Comparison of ENCODE assay signal across 16 cellular contexts in genomic region chr17:59752446-59752845, GRCh38. TPM values are rescaled to one million over a fixed set of nuclear protein-coding genes. Genes with fewer than 3 reads are reported as not detected.
DNase-seq lines count a peak whose midpoint lies in the region; ATAC-seq, FAIRE-seq and TF ChIP-seq lines count a peak whose summit lies in the region.
"Had no signal": no experiment of that assay in that cellular context is flagged by ENCODE, and none has a peak within 500 bp of the region (broad histone marks: within the 10 kb centered on the region; RNA-seq: fewer than 3 reads in every experiment).

No MANE protein-coding gene starts in this region.

- H3K36me3 Mint-ChIP-seq in natural killer cell treated with Interleukin-12 subunit alpha and Interleukin-12 subunit beta and Interleukin-15 and Interleukin-18, amount 100 ng/mL, for 72 hours: peaks cover 4% of the 10 kb centered on the region
- H3K36me3 Mint-ChIP-seq in natural killer cell (no peaks in the 10 kb centered on the region), T-cell (peaks cover 4% of the 10 kb centered on the region)
- H3K36me3 Mint-ChIP-seq in dendritic cell treated with granulocyte-macrophage colony-stimulating factor and Interleukin-4, amounts not matched to agents 40 ng/mL and 50 ng/mL, for 4 days (ENCODE audit: low read depth): peaks cover 13% of the 10 kb centered on the region

- DNase-seq in natural killer cell treated with Interleukin-12 subunit alpha and Interleukin-12 subunit beta and Interleukin-15 and Interleukin-18, amount 100 ng/mL, for 72 hours (ENCODE audit: low spot score): no peak
- DNase-seq in natural killer cell (no peak), T-cell (no peak), pancreas (no peak), HUDEP-2 (lab: John Stamatoyannopoulos, UW; ENCODE audit: unreplicated experiment in 76 of 76) (no peak), A673 (ENCODE audit: low spot score) (no peak)
- DNase-seq: activated CD4-positive, CD25-positive, alpha-beta regulatory T cell; activated effector memory CD4-positive, alpha-beta T cell treated with anti-CD3 and anti-CD28 coated beads, Interleukin-2, amount 50 U/mL, for 16 hours; C1 segment of cervical spinal cord; esophagus squamous epithelium; NCI-H1417 treated with DMSO at 0.1 percent for 48 hours; NCI-H526 treated with DMSO at 0.1 percent for 48 hours; SIG-M5 had no signal

- no peaks in the 10 kb centered on the region for H3K36me3 ChIP-seq in pancreas
- H3K36me3 ChIP-seq in A673 (ENCODE audit: insufficient read depth, low read length, poor library complexity, severe bottlenecking): no peaks in the 10 kb centered on the region

- POLR2A ChIA-PET in T-cell (lab: Charles Lee): interaction anchor here (0.5 to 1.8 kb wide), 4 partner anchors 85 to 140 kb away, joined by 3 to 10 read pairs (median 5); partner anchors contain the start of genes RPS6KB1 (in 1 of the 2) and TUBD1 (in 1 of the 2)
- POLR2A ChIA-PET in A673 (lab: Charles Lee; ENCODE audit: low non-redundant PET): interaction anchor here (0.6 to 0.7 kb wide), 2 partner anchors 95 to 107 kb away, joined by 4 to 6 read pairs; no protein-coding TSS in a partner anchor

- CTCF ChIA-PET in T-cell (lab: Charles Lee): interaction anchor here (0.7 to 4.1 kb wide), 14 partner anchors 10 to 285 kb away, joined by 3 to 37 read pairs (median 4); partner anchors contain the start of genes PTRH2 (in 1 of the 2) and VMP1 (in 1 of the 2)
- CTCF ChIA-PET in A673 (lab: Charles Lee): interaction anchor here (0.6 to 2.9 kb wide), 3 partner anchors 69 to 187 kb away, joined by 6 to 24 read pairs (median 13); no protein-coding TSS in a partner anchor

- H3K4me1 ChIP-seq in pancreas (peaks cover 4 to 41% (median 22%) of the 10 kb centered on the region in 3 donors), A673 (ENCODE audit: insufficient read depth, low read length, poor library complexity, severe bottlenecking) (peaks cover 26% of the 10 kb centered on the region)
- H3K4me1 ChIP-seq: parathyroid adenoma had no signal

- no peak for FAIRE-seq in pancreas (lab: Jason Lieb, UNC)

- peak overlapping the region; percentile 85 for H3K4me3 Mint-ChIP-seq in natural killer cell treated with Interleukin-12 subunit alpha and Interleukin-12 subunit beta and Interleukin-15 and Interleukin-18, amount 100 ng/mL, for 72 hours
- H3K4me3 Mint-ChIP-seq in natural killer cell (no peak overlapping the region), T-cell (no peak overlapping the region)
- H3K4me3 Mint-ChIP-seq in dendritic cell treated with granulocyte-macrophage colony-stimulating factor and Interleukin-4, amounts not matched to agents 40 ng/mL and 50 ng/mL, for 4 days: peak overlapping the region; percentile 13

- no peaks in the 10 kb centered on the region for H3K27me3 Mint-ChIP-seq in natural killer cell treated with Interleukin-12 subunit alpha and Interleukin-12 subunit beta and Interleukin-15 and Interleukin-18, amount 100 ng/mL, for 72 hours
- H3K27me3 Mint-ChIP-seq in natural killer cell (ENCODE audit: low read depth in 2 of 2) (no peaks in the 10 kb centered on the region), T-cell (no peaks in the 10 kb centered on the region)
- no peaks in the 10 kb centered on the region for H3K27me3 Mint-ChIP-seq in dendritic cell treated with granulocyte-macrophage colony-stimulating factor and Interleukin-4, amounts not matched to agents 40 ng/mL and 50 ng/mL, for 4 days

- ATAC-seq in natural killer cell treated with Interleukin-12 subunit alpha and Interleukin-12 subunit beta and Interleukin-15 and Interleukin-18, amount 100 ng/mL, for 72 hours: no peak
- ATAC-seq in natural killer cell (no peak), T-cell (replicated peaks in 1 of 4) (no peak), pancreas (no peak), GM19035 (IDR thresholded peaks at IDR 0.05; ENCODE audit: unreplicated experiment) (no peak)

- peaks cover 37 to 45% of the 10 kb centered on the region in 2 donors for H3K4me1 Mint-ChIP-seq in natural killer cell treated with Interleukin-12 subunit alpha and Interleukin-12 subunit beta and Interleukin-15 and Interleukin-18, amount 100 ng/mL, for 72 hours (ENCODE audit: low read depth in 2 of 2)
- H3K4me1 Mint-ChIP-seq in natural killer cell: peaks cover 0 to 3% of the 10 kb centered on the region in 2 donors
- H3K4me1 Mint-ChIP-seq in T-cell: peaks cover 18 to 42% (median 40%) of the 10 kb centered on the region in 3 donors
- peaks cover 37% of the 10 kb centered on the region for H3K4me1 Mint-ChIP-seq in dendritic cell treated with granulocyte-macrophage colony-stimulating factor and Interleukin-4, amounts not matched to agents 40 ng/mL and 50 ng/mL, for 4 days (ENCODE audit: low read depth)

- H3K27me3 ChIP-seq in pancreas: no peaks in the 10 kb centered on the region
- no peaks in the 10 kb centered on the region for H3K27me3 ChIP-seq in A673 (replicated peaks; ENCODE audit: insufficient read depth, low read depth, low read length, poor library complexity)
- H3K27me3 ChIP-seq: esophagus squamous epithelium had no signal

- no peaks in the 10 kb centered on the region for H3K9me3 Mint-ChIP-seq in natural killer cell treated with Interleukin-12 subunit alpha and Interleukin-12 subunit beta and Interleukin-15 and Interleukin-18, amount 100 ng/mL, for 72 hours
- H3K9me3 Mint-ChIP-seq in natural killer cell (no peaks in the 10 kb centered on the region), T-cell (no peaks in the 10 kb centered on the region)
- H3K9me3 Mint-ChIP-seq in dendritic cell treated with granulocyte-macrophage colony-stimulating factor and Interleukin-4, amounts not matched to agents 40 ng/mL and 50 ng/mL, for 4 days: no peaks in the 10 kb centered on the region

- no peaks in the 10 kb centered on the region for H3K9me3 ChIP-seq in pancreas
- H3K9me3 ChIP-seq in A673 (ENCODE audit: low read depth, low read length, poor library complexity, severe bottlenecking): no peaks in the 10 kb centered on the region
- H3K9me3 ChIP-seq: esophagus squamous epithelium had no signal

- H3K27ac ChIP-seq in pancreas: no peak overlapping the region
- no peak overlapping the region for H3K27ac ChIP-seq in A673 (ENCODE audit: low read depth, low read length, poor library complexity, severe bottlenecking)
- H3K27ac ChIP-seq: parathyroid adenoma had no signal

- H3K27ac Mint-ChIP-seq in natural killer cell treated with Interleukin-12 subunit alpha and Interleukin-12 subunit beta and Interleukin-15 and Interleukin-18, amount 100 ng/mL, for 72 hours: peak overlapping the region; percentile 98
- H3K27ac Mint-ChIP-seq in natural killer cell (no peak overlapping the region), T-cell (peak overlapping the region; percentile 69 to 75)
- H3K27ac Mint-ChIP-seq in dendritic cell treated with granulocyte-macrophage colony-stimulating factor and Interleukin-4, amounts not matched to agents 40 ng/mL and 50 ng/mL, for 4 days: peak overlapping the region; percentile 83

- TF ChIP-seq CTCF in natural killer cell (IDR thresholded peaks at IDR 0.05): no peak
- no peak for TF ChIP-seq CTCF in pancreas (IDR thresholded peaks at IDR 0.05)
- TF ChIP-seq CTCF in A673 (conservative IDR thresholded peaks at IDR 0.05; ENCODE audit: low read depth, low read length): no peak

- H3K4me3 ChIP-seq in pancreas (no peak overlapping the region), A673 (ENCODE audit: low read depth, low read length, poor library complexity, severe bottlenecking) (no peak overlapping the region)
- H3K4me3 ChIP-seq: esophagus squamous epithelium had no signal

- no TSS peak for BruUV-seq in A673 (replicated peaks; lab: Mats Ljungman, UMichigan)

- intact Hi-C loops in natural killer cell (cut with micrococcal nuclease) (loop anchor here (5.0 kb wide), 2 partner anchors 85 to 285 kb away; no protein-coding TSS in a partner anchor), pancreas (cut with DNase I) (loop anchor here in 1 of 3 donors (5.0 kb wide), 1 partner anchor 110 kb away; no protein-coding TSS in a partner anchor), A673 (cut with micrococcal nuclease; ENCODE audit: unreplicated experiment) (loop anchor here (2.0 kb wide), 1 partner anchor 106 kb away; no protein-coding TSS in a partner anchor)
- intact Hi-C loops in dendritic cell treated with granulocyte-macrophage colony-stimulating factor and Interleukin-4, amounts not matched to agents 40 ng/mL and 50 ng/mL, for 4 days (cut with micrococcal nuclease): loop anchor here (2.0 to 5.0 kb wide), 2 partner anchors 35 to 94 kb away; no protein-coding TSS in a partner anchor

RNA-seq across cellular contexts. Expression of gene VMP1, which starts 45.0 kb away (rescaled TPM):
- total RNA-seq in natural killer cell treated with Interleukin-12 subunit alpha and Interleukin-12 subunit beta and Interleukin-15 and Interleukin-18, amount 100 ng/mL, for 72 hours: 100 to 1,000 TPM; 225 to 292 TPM
- total RNA-seq in natural killer cell (100 to 1,000 TPM; 136 to 175 (median 162) TPM), T-cell (100 to 1,000 TPM in 2 of 5 donors, 10 to 100 TPM in 3; 93.7 to 104 (median 97.6) TPM), pancreas (100 to 1,000 TPM in 2 of 6 donors, 10 to 100 TPM in 4; 55.5 to 177 (median 92.5) TPM), A673 (2021) (107 and 110 TPM in 2 replicates)
- 10 to 100 TPM; 70.4 to 92.6 TPM for polyA plus RNA-seq in pancreas

RNA-seq across cellular contexts. Expression of gene PTRH2, which starts 45.2 kb away (rescaled TPM):
- total RNA-seq in natural killer cell treated with Interleukin-12 subunit alpha and Interleukin-12 subunit beta and Interleukin-15 and Interleukin-18, amount 100 ng/mL, for 72 hours: 10 to 100 TPM; 25.8 to 48.8 TPM
- total RNA-seq in natural killer cell (10 to 100 TPM in 1 of 3 donors, 1 to 10 TPM in 2; 5.9 to 10.5 (median 6.6) TPM), T-cell (10 to 100 TPM in 3 of 5 donors, 1 to 10 TPM in 2; 5.4 to 18.8 (median 15.3) TPM), pancreas (10 to 100 TPM in 1 of 6 donors, 1 to 10 TPM in 5; 5.5 to 11.4 (median 9.3) TPM), A673 (2021) (46.8 and 50.3 TPM in 2 replicates)
- 10 to 100 TPM; 17.6 to 23.8 TPM for polyA plus RNA-seq in pancreas

Comparison
In these comparisons a context has a peak if more than half of its experiments do, and no peak if none do; other contexts are left out.
1. H3K27ac Mint-ChIP-seq: peak in natural killer cell treated with Interleukin-12 subunit alpha and Interleukin-12 subunit beta and Interleukin-15 and Interleukin-18, amount 100 ng/mL, for 72 hours (2 of 2), T-cell (2 of 2) and dendritic cell treated with granulocyte-macrophage colony-stimulating factor and Interleukin-4, amounts not matched to agents 40 ng/mL and 50 ng/mL, for 4 days (single experiment); none in natural killer cell (0 of 2).
2. H3K4me3 Mint-ChIP-seq: peak in natural killer cell treated with Interleukin-12 subunit alpha and Interleukin-12 subunit beta and Interleukin-15 and Interleukin-18, amount 100 ng/mL, for 72 hours (single experiment) and dendritic cell treated with granulocyte-macrophage colony-stimulating factor and Interleukin-4, amounts not matched to agents 40 ng/mL and 50 ng/mL, for 4 days (single experiment); none in natural killer cell (single experiment) and T-cell (0 of 3).